9 cellular contexts compared by ENCODE assay signal in the genomic region with DNA sequence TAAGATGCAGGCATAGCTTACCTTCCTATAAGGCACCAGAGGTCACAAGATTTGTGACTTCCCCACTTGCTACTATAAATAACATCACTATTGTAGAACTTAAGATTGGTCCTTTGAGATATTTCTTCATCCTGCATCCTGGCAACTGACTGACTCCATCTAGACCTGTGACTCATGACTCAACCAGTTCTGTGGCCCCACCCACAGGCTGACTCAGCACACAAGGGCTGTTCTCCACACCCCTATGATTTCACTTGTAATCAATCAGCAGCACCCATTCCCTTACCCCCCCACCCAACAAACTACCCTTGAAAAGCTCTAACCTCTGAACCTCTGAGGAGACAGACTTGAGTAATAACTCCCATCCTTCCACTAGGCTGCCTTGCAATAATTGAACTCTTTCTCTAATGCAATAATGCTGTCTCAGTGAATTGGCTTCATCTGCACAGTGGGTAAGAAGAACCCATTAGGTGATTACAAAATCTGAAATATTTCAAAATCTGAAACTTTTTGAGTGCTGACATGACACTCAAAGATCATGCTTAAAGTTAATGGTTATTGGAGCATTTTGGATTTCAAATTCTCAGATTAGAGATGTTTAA.
DNase-seq lines count a peak whose midpoint lies in the region; ATAC-seq and TF ChIP-seq lines count a peak whose summit lies in the region.
"Had no signal": no experiment of that assay in that cellular context is flagged by ENCODE, and none has a peak within 500 bp of the region (broad histone marks: within the 10 kb centered on the region; RNA-seq: fewer than 3 reads in every experiment).

No MANE protein-coding gene starts in this region.

- peaks cover 14% of the 10 kb centered on the region for H3K9me3 Mint-ChIP-seq in progenitor cell of endocrine pancreas (ENCODE audit: low read depth)

- no peaks in the 10 kb centered on the region for H3K27me3 ChIP-seq in dorsolateral prefrontal cortex
- H3K27me3 ChIP-seq: Peyer's patch had no signal

- H3K27ac Mint-ChIP-seq in progenitor cell of endocrine pancreas = no peak overlapping the region

- no peak overlapping the region for H3K4me3 ChIP-seq in choroid plexus epithelial cell (ENCODE audit: low read depth, low read length)
- H3K4me3 ChIP-seq in skeletal muscle cell (ENCODE audit: low read depth, low read length) = no peak overlapping the region
- H3K4me3 ChIP-seq in dorsolateral prefrontal cortex = no peak overlapping the region
- H3K4me3 ChIP-seq: Peyer's patch had no signal

- peak; percentile 90 for DNase-seq in ELR (ENCODE audit: low read depth)
- DNase-seq in NOMO-1 treated with dmso at 0.1 percent for 144 hours (lab: John Stamatoyannopoulos, UW; ENCODE audit: unreplicated experiment) = peak; percentile 64
- peak; percentile 94 for DNase-seq in choroid plexus epithelial cell (ENCODE audit: low read depth)
- DNase-seq in skeletal muscle cell (ENCODE audit: low read depth) = peak; percentile 95
- DNase-seq in progenitor cell of endocrine pancreas (ENCODE audit: low spot score, unreplicated experiment) = no peak
- no peak for DNase-seq in dorsolateral prefrontal cortex

- ATAC-seq in HG03280 (IDR thresholded peaks at IDR 0.05; ENCODE audit: unreplicated experiment) (no peak), GM21447 (IDR thresholded peaks at IDR 0.05; ENCODE audit: unreplicated experiment) (no peak)

- no peak overlapping the region for H3K4me3 Mint-ChIP-seq in progenitor cell of endocrine pancreas (ENCODE audit: low read depth)

- TF ChIP-seq CTCF in choroid plexus epithelial cell (conservative IDR thresholded peaks at IDR 0.05; ENCODE audit: low read depth, low read length) = no peak
- TF ChIP-seq CTCF in progenitor cell of endocrine pancreas (IDR thresholded peaks at IDR 0.05; ENCODE audit: unreplicated experiment) = no peak
- TF ChIP-seq CTCF in dorsolateral prefrontal cortex (IDR thresholded peaks at IDR 0.05 in 54 of 56, conservative IDR thresholded peaks at IDR 0.05 in 2 of 56; ENCODE audit: low read depth in 1 of 56, partially characterized antibody in 56 of 56) = no peak

- peaks cover 19% of the 10 kb centered on the region for H3K36me3 Mint-ChIP-seq in progenitor cell of endocrine pancreas (ENCODE audit: insufficient read depth)

- intact Hi-C loops in dorsolateral prefrontal cortex (cut with DNase I) = no loop called here

- peaks cover 11% of the 10 kb centered on the region for H3K4me1 Mint-ChIP-seq in progenitor cell of endocrine pancreas (ENCODE audit: low read depth)

- H3K27ac ChIP-seq in dorsolateral prefrontal cortex = no peak overlapping the region
- H3K27ac ChIP-seq: Peyer's patch had no signal

- H3K27me3 Mint-ChIP-seq in progenitor cell of endocrine pancreas = no peaks in the 10 kb centered on the region

Comparison
In these comparisons a context has a peak if more than half of its experiments do, and no peak if none do; other contexts are left out.
1. DNase-seq: peak in ELR (single experiment), NOMO-1 treated with dmso at 0.1 percent for 144 hours (single experiment), choroid plexus epithelial cell (single experiment) and skeletal muscle cell (single experiment); none in progenitor cell of endocrine pancreas (single experiment) and dorsolateral prefrontal cortex (0 of 10).